Comparison of ENCODE assay signal across 21 cellular contexts in genomic region chr5:93245226-93245625, GRCh38.
"Had no signal": no experiment of that assay in that cellular context is flagged by ENCODE, and none has a peak within 500 bp of the region (broad histone marks: within the 10 kb centered on the region; RNA-seq: fewer than 3 reads in every experiment).

No MANE protein-coding gene starts in this region.

- H3K27me3 ChIP-seq: brain microvascular endothelial cell, left lung, suprapubic skin, upper lobe of left lung had no signal

- DNase-seq: activated CD4-positive, alpha-beta T cell treated with anti-CD3 and anti-CD28 coated beads, Interleukin-2, amount 10 ng/mL, durations not matched to agents 7 days and 5 days; activated CD8-positive, alpha-beta memory T cell treated with anti-CD3 and anti-CD28 coated beads, Interleukin-2, amount 50 U/mL, for 4 hours; activated naive CD4-positive, alpha-beta T cell treated with anti-CD3 and anti-CD28 coated beads, Interleukin-2, amount 10 ng/mL, durations not matched to agents 7 days and 5 days; activated T-cell treated with anti-CD3 and anti-CD28 coated beads, Interleukin-2, amount 50 U/mL, for 4 hours; aorta; brain microvascular endothelial cell; cortex of kidney; erythroblast; foreskin melanocyte; glutamatergic neuron; kidney; left lung; mesendoderm; natural killer cell; stimulated activated naive CD8-positive, alpha-beta T cell treated with anti-CD3 and anti-CD28 coated beads, Interleukin-15, Interleukin-2, amounts not matched to agents 100 U/mL and 50 U/mL, for 24 hours; T-helper 1 cell; T1000; upper lobe of left lung had no signal

- H3K4me3 ChIP-seq: left lung, suprapubic skin, upper lobe of left lung had no signal

- H3K4me1 ChIP-seq: left lung, parathyroid adenoma had no signal

- H3K27ac ChIP-seq: brain microvascular endothelial cell, parathyroid adenoma, suprapubic skin had no signal

- H2AFZ ChIP-seq: parathyroid adenoma had no signal

- H3K27ac Mint-ChIP-seq: activated CD4-positive, alpha-beta T cell treated with anti-CD3 and anti-CD28 coated beads, Interleukin-2, amount 10 ng/mL, durations not matched to agents 7 days and 5 days; activated naive CD4-positive, alpha-beta T cell treated with anti-CD3 and anti-CD28 coated beads, Interleukin-2, amount 10 ng/mL, durations not matched to agents 7 days and 5 days; natural killer cell had no signal

- H3K36me3 Mint-ChIP-seq: activated naive CD4-positive, alpha-beta T cell treated with anti-CD3 and anti-CD28 coated beads, Interleukin-2, amount 10 ng/mL, durations not matched to agents 7 days and 5 days; natural killer cell had no signal

- H3K36me3 ChIP-seq: brain microvascular endothelial cell, left lung, suprapubic skin, upper lobe of left lung had no signal

- H3K4me3 Mint-ChIP-seq: activated CD4-positive, alpha-beta T cell treated with anti-CD3 and anti-CD28 coated beads, Interleukin-2, amount 10 ng/mL, durations not matched to agents 7 days and 5 days; activated naive CD4-positive, alpha-beta T cell treated with anti-CD3 and anti-CD28 coated beads, Interleukin-2, amount 10 ng/mL, durations not matched to agents 7 days and 5 days; activated T-cell treated with anti-CD3 and anti-CD28 coated beads, Interleukin-2, amount 50 U/mL, for 4 hours; natural killer cell had no signal

- ATAC-seq: activated T-cell treated with anti-CD3 and anti-CD28 coated beads, Interleukin-2, amount 50 U/mL, for 4 hours; natural killer cell; SK-N-SH treated with all-trans-retinoic acid at 6 μM for 48 hours; stimulated activated naive CD8-positive, alpha-beta T cell treated with anti-CD3 and anti-CD28 coated beads, Interleukin-15, Interleukin-2, amounts not matched to agents 100 U/mL and 50 U/mL, for 24 hours had no signal

- H3K4me1 Mint-ChIP-seq: activated CD4-positive, alpha-beta T cell treated with anti-CD3 and anti-CD28 coated beads, Interleukin-2, amount 10 ng/mL, durations not matched to agents 7 days and 5 days; activated naive CD4-positive, alpha-beta T cell treated with anti-CD3 and anti-CD28 coated beads, Interleukin-2, amount 10 ng/mL, durations not matched to agents 7 days and 5 days; natural killer cell had no signal

- H3K9me3 Mint-ChIP-seq: activated CD4-positive, alpha-beta T cell treated with anti-CD3 and anti-CD28 coated beads, Interleukin-2, amount 10 ng/mL, durations not matched to agents 7 days and 5 days; activated naive CD4-positive, alpha-beta T cell treated with anti-CD3 and anti-CD28 coated beads, Interleukin-2, amount 10 ng/mL, durations not matched to agents 7 days and 5 days; activated T-cell treated with anti-CD3 and anti-CD28 coated beads, Interleukin-2, amount 50 U/mL, for 4 hours had no signal

- H3K79me2 ChIP-seq: parathyroid adenoma had no signal

- H3K27me3 Mint-ChIP-seq: activated CD4-positive, alpha-beta T cell treated with anti-CD3 and anti-CD28 coated beads, Interleukin-2, amount 10 ng/mL, durations not matched to agents 7 days and 5 days; activated naive CD4-positive, alpha-beta T cell treated with anti-CD3 and anti-CD28 coated beads, Interleukin-2, amount 10 ng/mL, durations not matched to agents 7 days and 5 days had no signal

- H3K9me3 ChIP-seq: left lung, suprapubic skin, upper lobe of left lung had no signal

- H3K9ac ChIP-seq: parathyroid adenoma had no signal
